Comparison of ENCODE assay signal across 18 cellular contexts in the genomic region with DNA sequence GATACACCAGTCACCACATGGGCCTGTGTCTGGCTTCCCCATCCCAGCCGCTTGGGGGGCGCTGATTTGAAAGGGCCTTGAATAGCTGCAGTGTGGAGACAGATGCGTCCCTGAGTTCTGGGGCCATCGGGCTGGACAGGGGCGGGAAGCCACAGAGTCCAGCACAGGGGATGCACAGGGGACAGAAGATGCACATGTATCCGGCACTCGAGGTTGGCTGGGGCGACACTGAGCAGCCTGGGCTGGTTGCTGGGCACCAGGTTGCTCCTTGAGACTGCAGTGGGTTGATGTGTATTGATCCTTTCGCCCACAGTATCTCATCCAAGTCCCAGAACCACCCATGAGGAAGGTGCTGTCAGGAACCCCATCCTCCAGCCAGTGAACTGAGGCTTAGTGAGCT.
DNase-seq lines count a peak whose midpoint lies in the region; ATAC-seq and TF ChIP-seq lines count a peak whose summit lies in the region.
"Had no signal": no experiment of that assay in that cellular context is flagged by ENCODE, and none has a peak within 500 bp of the region (broad histone marks: within the 10 kb centered on the region; RNA-seq: fewer than 3 reads in every experiment).

No MANE protein-coding gene starts in this region.

- H3K27ac ChIP-seq in BLaER1 treated with 17β-estradiol and CSF1 and Interleukin-3, amounts not matched to agents 10 nM and 100 nM: no peak overlapping the region
- H3K27ac ChIP-seq in GM23338 (ENCODE audit: low read depth) (no peak overlapping the region), spleen (no peak overlapping the region)

- no peaks in the 10 kb centered on the region for H3K36me3 ChIP-seq in BLaER1 treated with 17β-estradiol and CSF1 and Interleukin-3, amounts not matched to agents 10 nM and 100 nM
- H3K36me3 ChIP-seq in GM23338 (ENCODE audit: insufficient read depth): no peaks in the 10 kb centered on the region
- H3K36me3 ChIP-seq in spleen: no peaks in the 10 kb centered on the region
- H3K36me3 ChIP-seq: BE2C had no signal

- H3K9ac ChIP-seq in BLaER1 treated with 17β-estradiol and CSF1 and Interleukin-3, amounts not matched to agents 10 nM and 100 nM: no peak overlapping the region

- DNase-seq in GM23338 (ENCODE audit: low spot score): no peak
- DNase-seq in chondrocyte (ENCODE audit: low spot score): peak; percentile 63
- peak; percentile 53 for DNase-seq in spleen
- no peak for DNase-seq in SK-N-DZ (ENCODE audit: low spot score)
- DNase-seq in NCI-H1417 treated with DMSO at 0.1 percent for 48 hours (lab: John Stamatoyannopoulos, UW): no peak
- DNase-seq in omental fat pad (ENCODE audit: low spot score): no peak
- no peak for DNase-seq in C1 segment of cervical spinal cord (lab: John Stamatoyannopoulos, UW)
- DNase-seq: BE2C, Caco-2, HCEC 1CT, NCI-H1105, NCI-H1694, NCI-H748 treated with DMSO at 0.1 percent for 48 hours, SHP77 treated with DMSO at 0.1 percent for 48 hours had no signal

- TF ChIP-seq CTCF in GM23338 (conservative IDR thresholded peaks at IDR 0.05; ENCODE audit: low read depth in 2 of 2): no peak
- no peak for TF ChIP-seq CTCF in chondrocyte (IDR thresholded peaks at IDR 0.05)
- no peak for TF ChIP-seq CTCF in spleen (IDR thresholded peaks at IDR 0.05 in 8 of 11, conservative IDR thresholded peaks at IDR 0.05 in 3 of 11)
- TF ChIP-seq CTCF in omental fat pad (IDR thresholded peaks at IDR 0.05): no peak

- peaks cover 0 to 93% (median 45%) of the 10 kb centered on the region in 11 experiments; a peak in 19 of 22 replicates for H4K20me1 ChIP-seq in BLaER1 treated with 17β-estradiol and CSF1 and Interleukin-3, amounts not matched to agents 10 nM and 100 nM
- H4K20me1 ChIP-seq in GM23338 (replicated peaks; ENCODE audit: insufficient read depth): no peaks in the 10 kb centered on the region

- H3K9me2 ChIP-seq in GM23338 (ENCODE audit: insufficient read depth): no peaks in the 10 kb centered on the region

- peaks cover 0 to 7% (median 6%) of the 10 kb centered on the region in 11 experiments; a peak in 7 of 22 replicates for H3K9me3 ChIP-seq in BLaER1 treated with 17β-estradiol and CSF1 and Interleukin-3, amounts not matched to agents 10 nM and 100 nM (replicated peaks in 1 of 11)
- H3K9me3 ChIP-seq in spleen: no peaks in the 10 kb centered on the region
- H3K9me3 ChIP-seq: BE2C, Caco-2 had no signal

- no peaks in the 10 kb centered on the region for H3K79me2 ChIP-seq in GM23338 (replicated peaks; ENCODE audit: insufficient read depth)

- H3K9me3 Mint-ChIP-seq in GM23338 (no peaks in the 10 kb centered on the region), chondrocyte (ENCODE audit: low read depth) (peaks cover 2% of the 10 kb centered on the region)

- H3K27ac Mint-ChIP-seq in GM23338: no peak overlapping the region
- no peak overlapping the region for H3K27ac Mint-ChIP-seq in chondrocyte (ENCODE audit: unreplicated experiment)
- H3K27ac Mint-ChIP-seq: IgD-negative memory B cell had no signal

- peaks cover 9% of the 10 kb centered on the region for H3K27me3 Mint-ChIP-seq in GM23338 (ENCODE audit: insufficient read depth, low read depth, poor library complexity)
- H3K27me3 Mint-ChIP-seq in chondrocyte (ENCODE audit: low read depth): peaks cover 41% of the 10 kb centered on the region

- intact Hi-C loops in spleen (cut with DNase I; ENCODE audit: low total_unique reads): no loop called here

- TF ChIP-seq POLR2A in spleen (IDR thresholded peaks at IDR 0.05): no peak

- H2AFZ ChIP-seq in GM23338: no peak overlapping the region

- H3K4me3 Mint-ChIP-seq in GM23338: no peak overlapping the region
- no peak overlapping the region for H3K4me3 Mint-ChIP-seq in chondrocyte (ENCODE audit: unreplicated experiment)
- H3K4me3 Mint-ChIP-seq: IgD-negative memory B cell had no signal

- peak overlapping the region in 7 of 11 experiments; percentile 7 to 43 (median 27); a peak in 11 of 22 replicates for H3K4me2 ChIP-seq in BLaER1 treated with 17β-estradiol and CSF1 and Interleukin-3, amounts not matched to agents 10 nM and 100 nM
- no peak overlapping the region for H3K4me2 ChIP-seq in GM23338

- H3K36me3 Mint-ChIP-seq in GM23338 (ENCODE audit: low read depth) (no peaks in the 10 kb centered on the region), chondrocyte (ENCODE audit: low read depth) (no peaks in the 10 kb centered on the region)
- H3K36me3 Mint-ChIP-seq: IgD-negative memory B cell had no signal

- no peak overlapping the region for H3K4me3 ChIP-seq in BLaER1 treated with 17β-estradiol and CSF1 and Interleukin-3, amounts not matched to agents 10 nM and 100 nM
- H3K4me3 ChIP-seq in GM23338: no peak overlapping the region
- H3K4me3 ChIP-seq in spleen: no peak overlapping the region
- H3K4me3 ChIP-seq: GM12878 had no signal

- peaks cover 86 to 97% (median 95%) of the 10 kb centered on the region in 11 experiments for H3K27me3 ChIP-seq in BLaER1 treated with 17β-estradiol and CSF1 and Interleukin-3, amounts not matched to agents 10 nM and 100 nM
- H3K27me3 ChIP-seq in GM23338 (ENCODE audit: insufficient read depth) (no peaks in the 10 kb centered on the region), spleen (replicated peaks in 1 of 7) (peaks cover 0 to 77% (median 0%) of the 10 kb centered on the region in 7 donors)
- H3K27me3 ChIP-seq: BE2C had no signal

- peaks cover 11% of the 10 kb centered on the region for H3K4me1 Mint-ChIP-seq in GM23338
- H3K4me1 Mint-ChIP-seq in chondrocyte (ENCODE audit: low read depth): peaks cover 15% of the 10 kb centered on the region

- WGBS in spleen, 5 donors: 79 to 91% (median 82%) methylated on average over 9 of the region's 9 CpGs

- ATAC-seq in GM23338 (peak; percentile 21; the same call in 1 of the 3 replicates), omental fat pad (ENCODE audit: low FRiP score) (no peak)
- ATAC-seq: GM12878, SK-N-SH treated with all-trans-retinoic acid at 6 μM for 48 hours had no signal

- peaks cover 28 to 52% (median 44%) of the 10 kb centered on the region in 10 experiments for H3K4me1 ChIP-seq in BLaER1 treated with 17β-estradiol and CSF1 and Interleukin-3, amounts not matched to agents 10 nM and 100 nM
- H3K4me1 ChIP-seq in GM23338 (ENCODE audit: insufficient read depth) (no peaks in the 10 kb centered on the region), spleen (no peaks in the 10 kb centered on the region)
- H3K4me1 ChIP-seq: BE2C, Caco-2 had no signal

- H3F3A ChIP-seq in GM23338 (replicated peaks; ENCODE audit: low read depth): no peaks in the 10 kb centered on the region

TF ChIP-seq in GM23338, 12 proteins besides CTCF, POLR2A, EP300 and RAD21 (continues in another document):
- TF ChIP-seq EZH2phosphoT487 (IDR thresholded peaks at IDR 0.05; ENCODE audit: unreplicated experiment) (no peak), POLR2AphosphoS5 (IDR thresholded peaks at IDR 0.05; ENCODE audit: low read depth) (no peak), NANOG (IDR thresholded peaks at IDR 0.05; ENCODE audit: borderline replicate concordance) (no peak), ZNF114 (CRISPR knock-in tag; IDR thresholded peaks at IDR 0.05) (no peak), JUNB (IDR thresholded peaks at IDR 0.05; ENCODE audit: unreplicated experiment) (no peak), CREB1 (CRISPR knock-in tag; IDR thresholded peaks at IDR 0.05; ENCODE audit: low read depth) (no peak), STAT1 (IDR thresholded peaks at IDR 0.05; ENCODE audit: unreplicated experiment) (no peak), EZH2 (IDR thresholded peaks at IDR 0.05; ENCODE audit: low read depth, unreplicated experiment) (no peak)
- TF ChIP-seq, protein P1, sequence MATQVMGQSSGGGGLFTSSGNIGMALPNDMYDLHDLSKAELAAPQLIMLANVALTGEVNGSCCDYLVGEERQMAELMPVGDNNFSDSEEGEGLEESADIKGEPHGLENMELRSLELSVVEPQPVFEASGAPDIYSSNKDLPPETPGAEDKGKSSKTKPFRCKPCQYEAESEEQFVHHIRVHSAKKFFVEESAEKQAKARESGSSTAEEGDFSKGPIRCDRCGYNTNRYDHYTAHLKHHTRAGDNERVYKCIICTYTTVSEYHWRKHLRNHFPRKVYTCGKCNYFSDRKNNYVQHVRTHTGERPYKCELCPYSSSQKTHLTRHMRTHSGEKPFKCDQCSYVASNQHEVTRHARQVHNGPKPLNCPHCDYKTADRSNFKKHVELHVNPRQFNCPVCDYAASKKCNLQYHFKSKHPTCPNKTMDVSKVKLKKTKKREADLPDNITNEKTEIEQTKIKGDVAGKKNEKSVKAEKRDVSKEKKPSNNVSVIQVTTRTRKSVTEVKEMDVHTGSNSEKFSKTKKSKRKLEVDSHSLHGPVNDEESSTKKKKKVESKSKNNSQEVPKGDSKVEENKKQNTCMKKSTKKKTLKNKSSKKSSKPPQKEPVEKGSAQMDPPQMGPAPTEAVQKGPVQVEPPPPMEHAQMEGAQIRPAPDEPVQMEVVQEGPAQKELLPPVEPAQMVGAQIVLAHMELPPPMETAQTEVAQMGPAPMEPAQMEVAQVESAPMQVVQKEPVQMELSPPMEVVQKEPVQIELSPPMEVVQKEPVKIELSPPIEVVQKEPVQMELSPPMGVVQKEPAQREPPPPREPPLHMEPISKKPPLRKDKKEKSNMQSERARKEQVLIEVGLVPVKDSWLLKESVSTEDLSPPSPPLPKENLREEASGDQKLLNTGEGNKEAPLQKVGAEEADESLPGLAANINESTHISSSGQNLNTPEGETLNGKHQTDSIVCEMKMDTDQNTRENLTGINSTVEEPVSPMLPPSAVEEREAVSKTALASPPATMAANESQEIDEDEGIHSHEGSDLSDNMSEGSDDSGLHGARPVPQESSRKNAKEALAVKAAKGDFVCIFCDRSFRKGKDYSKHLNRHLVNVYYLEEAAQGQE (IDR thresholded peaks at IDR 0.05; ENCODE audit: unreplicated experiment): no peak
- TF ChIP-seq, protein P2, sequence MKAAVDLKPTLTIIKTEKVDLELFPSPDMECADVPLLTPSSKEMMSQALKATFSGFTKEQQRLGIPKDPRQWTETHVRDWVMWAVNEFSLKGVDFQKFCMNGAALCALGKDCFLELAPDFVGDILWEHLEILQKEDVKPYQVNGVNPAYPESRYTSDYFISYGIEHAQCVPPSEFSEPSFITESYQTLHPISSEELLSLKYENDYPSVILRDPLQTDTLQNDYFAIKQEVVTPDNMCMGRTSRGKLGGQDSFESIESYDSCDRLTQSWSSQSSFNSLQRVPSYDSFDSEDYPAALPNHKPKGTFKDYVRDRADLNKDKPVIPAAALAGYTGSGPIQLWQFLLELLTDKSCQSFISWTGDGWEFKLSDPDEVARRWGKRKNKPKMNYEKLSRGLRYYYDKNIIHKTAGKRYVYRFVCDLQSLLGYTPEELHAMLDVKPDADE (IDR thresholded peaks at IDR 0.05): no peak

Comparison
In these comparisons a context has a peak if more than half of its experiments do, and no peak if none do; other contexts are left out.
1. DNase-seq: peak in chondrocyte (single experiment) and spleen (single experiment); none in GM23338 (single experiment), SK-N-DZ (single experiment), NCI-H1417 treated with DMSO at 0.1 percent for 48 hours (single experiment), omental fat pad (single experiment) and C1 segment of cervical spinal cord (0 of 14).